ENCODE assay signal across 1 cellular context in genomic region chr11:65492387-65492636, GRCh38.
TF ChIP-seq lines count a peak whose summit lies in the region.

No MANE protein-coding gene starts in this region.

TF ChIP-seq in HCT116, 20 proteins besides CTCF, POLR2A, EP300 and RAD21:
- TF ChIP-seq FOSL1 (IDR thresholded peaks at IDR 0.05; ENCODE audit: low read depth) (no peak), ZFX (IDR thresholded peaks at IDR 0.05) (no peak), CEBPB (IDR thresholded peaks at IDR 0.05; ENCODE audit: low read depth) (no peak), SRF (IDR thresholded peaks at IDR 0.05; ENCODE audit: low read depth) (no peak), ZNF274 (IDR thresholded peaks at IDR 0.05; ENCODE audit: low read depth, low read length) (no peak), REST (IDR thresholded peaks at IDR 0.05; ENCODE audit: low read depth) (no peak), YY1 (IDR thresholded peaks at IDR 0.05; ENCODE audit: extremely low read depth, insufficient replicate concordance, low read depth, low read length) (no peak), CBX3 (IDR thresholded peaks at IDR 0.05; ENCODE audit: low read depth) (no peak), EZH2 (IDR thresholded peaks at IDR 0.05) (no peak), SIN3A (IDR thresholded peaks at IDR 0.05; ENCODE audit: low read depth) (no peak), ELF1 (IDR thresholded peaks at IDR 0.05; ENCODE audit: borderline replicate concordance, low read depth) (no peak), EGR1 (IDR thresholded peaks at IDR 0.05; ENCODE audit: low read depth) (no peak), EZH2phosphoT487 (IDR thresholded peaks at IDR 0.05; ENCODE audit: borderline replicate concordance) (no peak), JUND (IDR thresholded peaks at IDR 0.05) (no peak), POLR2AphosphoS5 (IDR thresholded peaks at IDR 0.05; ENCODE audit: low read depth, low read length) (no peak), SP1 (IDR thresholded peaks at IDR 0.05; ENCODE audit: low read depth) (no peak), ZBTB33 (IDR thresholded peaks at IDR 0.05; ENCODE audit: extremely low read depth, insufficient replicate concordance, low read length) (no peak), TCF7L2 (IDR thresholded peaks at IDR 0.05; ENCODE audit: borderline replicate concordance, extremely low read depth, insufficient read depth, insufficient read length) (no peak)
- TF ChIP-seq, protein P1, sequence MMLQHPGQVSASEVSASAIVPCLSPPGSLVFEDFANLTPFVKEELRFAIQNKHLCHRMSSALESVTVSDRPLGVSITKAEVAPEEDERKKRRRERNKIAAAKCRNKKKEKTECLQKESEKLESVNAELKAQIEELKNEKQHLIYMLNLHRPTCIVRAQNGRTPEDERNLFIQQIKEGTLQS (IDR thresholded peaks at IDR 0.05), result no peak
- TF ChIP-seq, protein P2, sequence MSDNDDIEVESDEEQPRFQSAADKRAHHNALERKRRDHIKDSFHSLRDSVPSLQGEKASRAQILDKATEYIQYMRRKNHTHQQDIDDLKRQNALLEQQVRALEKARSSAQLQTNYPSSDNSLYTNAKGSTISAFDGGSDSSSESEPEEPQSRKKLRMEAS (IDR thresholded peaks at IDR 0.05), result no peak
